30 cellular contexts compared by ENCODE assay signal in genomic region chr20:47995661-47996060, GRCh38.
"Had no signal": no experiment of that assay in that cellular context is flagged by ENCODE, and none has a peak within 500 bp of the region (broad histone marks: within the 10 kb centered on the region; RNA-seq: fewer than 3 reads in every experiment).

No MANE protein-coding gene starts in this region.

- H3K36me3 ChIP-seq: neutrophil, ovary, right lobe of liver, sigmoid colon, stomach, thoracic aorta, thyroid gland, tibial nerve, upper lobe of right lung, uterus had no signal

- ATAC-seq: naive thymus-derived CD8-positive, alpha-beta T cell; natural killer cell treated with Interleukin-12 subunit alpha and Interleukin-12 subunit beta and Interleukin-15 and Interleukin-18, amount 100 ng/mL, for 72 hours; psoas muscle; right cardiac atrium; right lobe of liver; stimulated activated effector memory CD8-positive, alpha-beta T cell treated with anti-CD3 and anti-CD28 coated beads, Interleukin-12 subunit alpha, Interleukin-12 subunit beta, amount 100 ng/mL, for 72 hours; stimulated activated naive B cell treated with anti-CD40 and anti-IgM and Interleukin-4, amounts not matched to agents 10 μg/mL and 1 μg/mL and 100 μg/mL, for 72 hours; upper lobe of right lung had no signal

- H3K27me3 Mint-ChIP-seq: progenitor cell of endocrine pancreas; stimulated activated naive B cell treated with anti-CD40 and anti-IgM and Interleukin-4, amounts not matched to agents 10 μg/mL and 1 μg/mL and 100 μg/mL, for 72 hours had no signal

- DNase-seq: naive thymus-derived CD8-positive, alpha-beta T cell; nephron progenitor cell; nucleus accumbens; ovary; posterior cingulate gyrus; psoas muscle; right cardiac atrium; right lobe of liver; sigmoid colon; small intestine; stimulated activated CD4-positive, alpha-beta T cell treated with anti-CD3 and anti-CD28 coated beads, Interleukin-15, amount 100 ng/mL, for 24 hours; stimulated activated CD4-positive, alpha-beta T cell treated with anti-CD3 and anti-CD28 coated beads, Interleukin-2, amount 100 ng/mL, for 24 hours; stimulated activated CD4-positive, alpha-beta T cell treated with anti-CD3 and anti-CD28 coated beads, Interleukin-2, amount 100 ng/mL, for 48 hours; stimulated activated CD4-positive, alpha-beta T cell treated with anti-CD3 and anti-CD28 coated beads, Interleukin-4, amount 100 ng/mL, for 24 hours; stimulated activated naive B cell treated with anti-CD40 and anti-IgM and Interleukin-4, amounts not matched to agents 10 μg/mL and 1 μg/mL and 100 μg/mL, for 72 hours; stimulated activated naive CD4-positive, alpha-beta T cell treated with Interleukin-2 at 50 U/mL for 16 hours; stomach; thyroid gland; trophoblast cell; upper lobe of right lung; uterus had no signal

- H3K9me3 ChIP-seq: neutrophil, ovary, right lobe of liver, thoracic aorta, thyroid gland, uterus had no signal

- H3K4me1 Mint-ChIP-seq: naive thymus-derived CD8-positive, alpha-beta T cell; stimulated activated effector memory CD8-positive, alpha-beta T cell treated with anti-CD3 and anti-CD28 coated beads, Interleukin-12 subunit alpha, Interleukin-12 subunit beta, amount 100 ng/mL, for 72 hours had no signal

- H3K9ac ChIP-seq: parathyroid adenoma had no signal

- H3K27ac ChIP-seq: neutrophil, ovary, parathyroid adenoma, psoas muscle, right lobe of liver, sigmoid colon, stomach, thoracic aorta, thyroid gland, tibial nerve, upper lobe of right lung, uterus had no signal

- H3K9me3 Mint-ChIP-seq: natural killer cell treated with Interleukin-12 subunit alpha and Interleukin-12 subunit beta and Interleukin-15 and Interleukin-18, amount 100 ng/mL, for 72 hours; stimulated activated naive CD8-positive, alpha-beta T cell treated with anti-CD3 and anti-CD28 coated beads, Interleukin-15, Interleukin-2, amounts not matched to agents 100 ng/mL and 50 ng/mL, for 24 hours had no signal

- H3K4me3 Mint-ChIP-seq: naive thymus-derived CD8-positive, alpha-beta T cell; natural killer cell treated with Interleukin-12 subunit alpha and Interleukin-12 subunit beta and Interleukin-15 and Interleukin-18, amount 100 ng/mL, for 72 hours; nephron progenitor cell; neural crest cell; stimulated activated effector memory CD8-positive, alpha-beta T cell treated with anti-CD3 and anti-CD28 coated beads, Interleukin-12 subunit alpha, Interleukin-12 subunit beta, amount 100 ng/mL, for 72 hours; stimulated activated naive B cell treated with anti-CD40 and anti-IgM and Interleukin-4, amounts not matched to agents 10 μg/mL and 1 μg/mL and 100 μg/mL, for 72 hours; stimulated activated naive CD8-positive, alpha-beta T cell treated with anti-CD3 and anti-CD28 coated beads, Interleukin-15, Interleukin-2, amounts not matched to agents 100 ng/mL and 50 ng/mL, for 24 hours had no signal

- H3K4me1 ChIP-seq: parathyroid adenoma, psoas muscle, right lobe of liver, sigmoid colon, stomach, thyroid gland, tibial nerve, upper lobe of right lung, uterus had no signal

- H3K4me3 ChIP-seq: ovary, psoas muscle, right lobe of liver, sigmoid colon, stomach, thoracic aorta, thyroid gland, tibial nerve, upper lobe of right lung, uterus had no signal

- H3K27ac Mint-ChIP-seq: naive thymus-derived CD8-positive, alpha-beta T cell; natural killer cell treated with Interleukin-12 subunit alpha and Interleukin-12 subunit beta and Interleukin-15 and Interleukin-18, amount 100 ng/mL, for 72 hours; nephron progenitor cell; progenitor cell of endocrine pancreas; stimulated activated effector memory CD8-positive, alpha-beta T cell treated with anti-CD3 and anti-CD28 coated beads, Interleukin-12 subunit alpha, Interleukin-12 subunit beta, amount 100 ng/mL, for 72 hours; stimulated activated naive B cell treated with anti-CD40 and anti-IgM and Interleukin-4, amounts not matched to agents 10 μg/mL and 1 μg/mL and 100 μg/mL, for 72 hours; stimulated activated naive CD8-positive, alpha-beta T cell treated with anti-CD3 and anti-CD28 coated beads, Interleukin-15, Interleukin-2, amounts not matched to agents 100 ng/mL and 50 ng/mL, for 24 hours had no signal

- H3K36me3 Mint-ChIP-seq: naive thymus-derived CD8-positive, alpha-beta T cell; natural killer cell treated with Interleukin-12 subunit alpha and Interleukin-12 subunit beta and Interleukin-15 and Interleukin-18, amount 100 ng/mL, for 72 hours; stimulated activated effector memory CD8-positive, alpha-beta T cell treated with anti-CD3 and anti-CD28 coated beads, Interleukin-12 subunit alpha, Interleukin-12 subunit beta, amount 100 ng/mL, for 72 hours had no signal

- H3K27me3 ChIP-seq: neutrophil, ovary, right lobe of liver, sigmoid colon, stomach, thyroid gland, tibial nerve, upper lobe of right lung, uterus had no signal
